8 cellular contexts compared by ENCODE assay signal in genomic region chr2:166127217-166128155, GRCh38. TPM values are rescaled to one million over a fixed set of nuclear protein-coding genes. Genes with fewer than 3 reads are reported as not detected.
DNase-seq lines count a peak whose midpoint lies in the region; ATAC-seq, FAIRE-seq and TF ChIP-seq lines count a peak whose summit lies in the region.

Gene SCN1A (minus strand): TSS chr2:166128020. CDS start chr2:166073621, 54,399 bp downstream.

- FAIRE-seq in GM19239 (lab: Jason Lieb, UNC), result peak; percentile 14

- 19% methylated on average over 7 of the region's 7 CpGs for WGBS in prostate gland

- H3K36me3 ChIP-seq in prostate gland, result no peaks in the 10 kb centered on the region

- peaks cover 4% of the 10 kb centered on the region for H3K27me3 ChIP-seq in prostate gland (replicated peaks; ENCODE audit: insufficient read depth)

- H3K9me3 ChIP-seq in prostate gland, result no peaks in the 10 kb centered on the region

- intact Hi-C loops in prostate gland (cut with DNase I), result loop anchor here (5.0 kb wide), 1 partner anchor 175 kb away; the partner anchor contains the start of gene TTC21B

- no peak for TF ChIP-seq POLR2A in prostate gland (IDR thresholded peaks at IDR 0.05)

- DNase-seq in GM19239 (ENCODE audit: insufficient read length, low spot score) (peak; percentile 1), NCI-H1092 treated with DMSO at 0.1 percent for 48 hours (lab: John Stamatoyannopoulos, UW) (peak; percentile 41), SW480 (ENCODE audit: low spot score) (peak; percentile 46), foreskin fibroblast (peak in 1 of 2 donors; percentile 60), prostate gland (ENCODE audit: low spot score) (no peak), NK-92 (lab: John Stamatoyannopoulos, UW; ENCODE audit: unreplicated experiment) (no peak)

- H3K4me3 ChIP-seq in foreskin fibroblast (ENCODE audit: low read depth in 1 of 2, low read length in 2 of 2) (peak within 1 kb of the TSS in 1 of 2 donors; percentile 3), prostate gland (no peak within 1 kb of the TSS)

- TF ChIP-seq CTCF in C4-2B (conservative IDR thresholded peaks at IDR 0.05) (peak; percentile 84), foreskin fibroblast (IDR thresholded peaks at IDR 0.05; ENCODE audit: low read depth, low read length) (peak; percentile 45), prostate gland (IDR thresholded peaks at IDR 0.05) (peak; percentile 34 to 49 (median 42))

- no peak within 1 kb of the TSS for H3K27ac ChIP-seq in C4-2B
- no peak within 1 kb of the TSS for H3K27ac ChIP-seq in prostate gland

- no peaks in the 10 kb centered on the region for H3K4me1 ChIP-seq in prostate gland (replicated peaks)

- no peak for ATAC-seq in HG03457 (IDR thresholded peaks at IDR 0.05; ENCODE audit: unreplicated experiment)

RNA-seq across cellular contexts. Expression of gene SCN1A, which starts in this region (rescaled TPM):
- under 1 TPM in 1 of 2 donors, not detected in 1; 0.23 TPM for total RNA-seq in prostate gland

Comparison
In these comparisons a context has a peak if more than half of its experiments do, and no peak if none do; other contexts are left out.
1. DNase-seq: peak in GM19239 (single experiment), NCI-H1092 treated with DMSO at 0.1 percent for 48 hours (single experiment) and SW480 (single experiment); none in prostate gland (single experiment) and NK-92 (single experiment).
2. Peak in every context shown above with its lines, with median percentiles within 50 percentile points of each other: CTCF ChIP-seq.